Comparison of ENCODE assay signal across 1 cellular context in genomic region chr2:71226965-71227560, GRCh38.
TF ChIP-seq lines count a peak whose summit lies in the region.

Gene PAIP2B, minus strand, starts transcription at chr2:71227103. Its CDS starts 24,514 bp downstream, at chr2:71202589.

TF ChIP-seq in WTC11, 78 proteins besides CTCF, POLR2A, EP300 and RAD21 (continued from another document):
- no peak for TF ChIP-seq ZSCAN18 (CRISPR knock-in tag; IDR thresholded peaks at IDR 0.05)
- TF ChIP-seq ZNF671 (CRISPR knock-in tag; IDR thresholded peaks at IDR 0.05), result no peak
- no peak for TF ChIP-seq EMX1 (CRISPR knock-in tag; IDR thresholded peaks at IDR 0.05)
- peak; percentile 81 for TF ChIP-seq SP1 (CRISPR knock-in tag; conservative IDR thresholded peaks at IDR 0.05)
- TF ChIP-seq CREB1 (CRISPR knock-in tag; IDR thresholded peaks at IDR 0.05), result 0 out of 2 replicates have a peak, but pooled peaks have one; percentile 12
- no peak for TF ChIP-seq MXD4 (CRISPR knock-in tag; IDR thresholded peaks at IDR 0.05; ENCODE audit: borderline replicate concordance)
- no peak for TF ChIP-seq FOXJ3 (CRISPR knock-in tag; IDR thresholded peaks at IDR 0.05; ENCODE audit: borderline replicate concordance)
- no peak for TF ChIP-seq ZNF416 (CRISPR knock-in tag; IDR thresholded peaks at IDR 0.05)
- TF ChIP-seq ZNF281 (CRISPR knock-in tag; IDR thresholded peaks at IDR 0.05), result no peak
- no peak for TF ChIP-seq ATF1 (CRISPR knock-in tag; IDR thresholded peaks at IDR 0.05)
- TF ChIP-seq CBFB (CRISPR knock-in tag; IDR thresholded peaks at IDR 0.05; ENCODE audit: low read depth), result no peak
- no peak for TF ChIP-seq ATF3 (CRISPR knock-in tag; conservative IDR thresholded peaks at IDR 0.05)
- no peak for TF ChIP-seq SOX15 (CRISPR knock-in tag; IDR thresholded peaks at IDR 0.05)
- TF ChIP-seq JAZF1 (CRISPR knock-in tag; IDR thresholded peaks at IDR 0.05), result no peak
- TF ChIP-seq NR3C1 (CRISPR knock-in tag; conservative IDR thresholded peaks at IDR 0.05; ENCODE audit: low read depth), result no peak
- TF ChIP-seq HMGXB4 (CRISPR knock-in tag; IDR thresholded peaks at IDR 0.05), result no peak; the same call in 1 of the 2 replicates
- no peak for TF ChIP-seq RORB (CRISPR knock-in tag; IDR thresholded peaks at IDR 0.05)
